1 cellular context compared by ENCODE assay signal in the genomic region with DNA sequence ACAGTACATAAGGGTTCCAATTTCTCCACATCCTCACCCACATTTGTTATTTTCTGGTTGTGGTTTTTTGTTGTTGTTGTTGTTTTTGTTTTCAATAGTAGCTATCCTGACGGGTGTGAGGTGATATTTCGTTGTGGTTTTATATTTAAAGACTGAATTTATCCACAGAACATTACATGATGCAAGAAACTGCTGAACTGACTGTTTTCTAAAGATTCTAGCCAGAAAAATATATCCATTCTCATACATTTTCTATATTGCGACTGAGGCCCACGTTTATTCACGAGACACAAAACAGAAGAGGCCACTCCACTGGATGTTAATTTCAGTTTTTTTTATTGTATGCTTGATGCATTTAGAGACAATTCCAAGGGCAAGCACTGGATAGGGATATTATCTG.
TF ChIP-seq lines count a peak whose summit lies in the region.

No MANE protein-coding gene starts in this region.

TF ChIP-seq in K562, 482 proteins besides CTCF, POLR2A, EP300 and RAD21 (continued from another document):
- no peak for TF ChIP-seq ZNF407 (IDR thresholded peaks at IDR 0.05; ENCODE audit: low read depth)
